In genomic region chr10:1966698-1967097, GRCh38 we compare ENCODE assay signal across 17 cellular contexts.
"Had no signal": no experiment of that assay in that cellular context is flagged by ENCODE, and none has a peak within 500 bp of the region (broad histone marks: within the 10 kb centered on the region; RNA-seq: fewer than 3 reads in every experiment).

No MANE protein-coding gene starts in this region.

- DNase-seq: effector memory CD8-positive, alpha-beta T cell; foreskin melanocyte; left colon; left ventricle myocardium superior; mesendoderm; naive thymus-derived CD4-positive, alpha-beta T cell; nephron progenitor cell; spleen; stimulated activated CD4-positive, alpha-beta T cell treated with anti-CD3 and anti-CD28 coated beads, Interleukin-15, amount 100 ng/mL, for 24 hours; stimulated activated CD4-positive, alpha-beta T cell treated with anti-CD3 and anti-CD28 coated beads, Interleukin-1b, Interleukin-23, amount 100 ng/mL, for 48 hours; stimulated activated CD4-positive, alpha-beta T cell treated with anti-CD3 and anti-CD28 coated beads, Interleukin-4, amount 100 ng/mL, for 4 hours; stimulated activated naive B cell treated with anti-CD40 and anti-IgM and Interleukin-4, amounts not matched to agents 10 μg/mL and 1 μg/mL and 100 μg/mL, for 72 hours; stimulated activated naive CD8-positive, alpha-beta T cell treated with anti-CD3 and anti-CD28 coated beads, Interleukin-15, amount 100 ng/mL, for 72 hours; testis; upper lobe of right lung had no signal

- ATAC-seq: effector memory CD8-positive, alpha-beta T cell; left colon; left ventricle myocardium superior; naive thymus-derived CD4-positive, alpha-beta T cell; sciatic nerve; stimulated activated naive B cell treated with anti-CD40 and anti-IgM and Interleukin-4, amounts not matched to agents 10 μg/mL and 1 μg/mL and 100 μg/mL, for 72 hours; stimulated activated naive CD8-positive, alpha-beta T cell treated with anti-CD3 and anti-CD28 coated beads, Interleukin-15, amount 100 ng/mL, for 72 hours; upper lobe of right lung had no signal

- FAIRE-seq: colon had no signal
